Comparison of ENCODE assay signal across 10 cellular contexts in genomic region chr19:858868-859843, GRCh38. TPM values are rescaled to one million over a fixed set of nuclear protein-coding genes. Genes with fewer than 3 reads are reported as not detected.
DNase-seq lines count a peak whose midpoint lies in the region; ATAC-seq, FAIRE-seq and TF ChIP-seq lines count a peak whose summit lies in the region.
"Had no signal": no experiment of that assay in that cellular context is flagged by ENCODE, and none has a peak within 500 bp of the region (broad histone marks: within the 10 kb centered on the region; RNA-seq: fewer than 3 reads in every experiment).

TSS of gene CFD (plus strand) at chr19:859664. CDS start at chr19:859690, 26 bp downstream.

- no peaks in the 10 kb centered on the region for H3K36me3 ChIP-seq in bronchial epithelial cell (ENCODE audit: control insufficient read depth, insufficient read depth, low read length)

- CTCF ChIA-PET in activated naive CD4-positive, alpha-beta T cell treated with anti-CD3 and anti-CD28 coated beads for 36 hours (lab: Charles Lee) = interaction anchor here (0.6 to 1.5 kb wide), 2 partner anchors 24 to 86 kb away, joined by 3 to 4 read pairs; no protein-coding TSS in a partner anchor

- no peaks in the 10 kb centered on the region for H3K36me3 Mint-ChIP-seq in activated naive CD4-positive, alpha-beta T cell treated with anti-CD3 and anti-CD28 coated beads for 36 hours (ENCODE audit: low read depth)
- H3K36me3 Mint-ChIP-seq in type B pancreatic cell = no peaks in the 10 kb centered on the region

- FAIRE-seq in bronchial epithelial cell (lab: Jason Lieb, UNC) = no peak

- intact Hi-C loops in activated naive CD4-positive, alpha-beta T cell treated with anti-CD3 and anti-CD28 coated beads for 36 hours (cut with micrococcal nuclease) = no loop called here

- peaks cover 13% of the 10 kb centered on the region for H3K4me1 Mint-ChIP-seq in activated naive CD4-positive, alpha-beta T cell treated with anti-CD3 and anti-CD28 coated beads for 36 hours (ENCODE audit: low read depth)
- no peaks in the 10 kb centered on the region for H3K4me1 Mint-ChIP-seq in type B pancreatic cell (ENCODE audit: unreplicated experiment)

- no peak within 1 kb of the TSS for H3K27ac Mint-ChIP-seq in activated naive CD4-positive, alpha-beta T cell treated with anti-CD3 and anti-CD28 coated beads for 36 hours
- H3K27ac Mint-ChIP-seq in type B pancreatic cell = no peak within 1 kb of the TSS
- H3K27ac Mint-ChIP-seq: stimulated activated naive CD8-positive, alpha-beta T cell treated with anti-CD3 and anti-CD28 coated beads, Interleukin-15, Interleukin-2, amounts not matched to agents 100 ng/mL and 50 ng/mL, for 24 hours had no signal

- no peak for DNase-seq in activated naive CD4-positive, alpha-beta T cell treated with anti-CD3 and anti-CD28 coated beads for 36 hours
- DNase-seq in activated naive CD4-positive, alpha-beta T cell (lab: John Stamatoyannopoulos, UW) = no peak
- DNase-seq in bronchial epithelial cell (ENCODE audit: low read depth) = no peak
- peak; percentile 44 for DNase-seq in medulla oblongata (ENCODE audit: extremely low spot score)
- no peak for DNase-seq in type B pancreatic cell (ENCODE audit: extremely low spot score, unreplicated experiment)
- DNase-seq in NCI-H526 treated with DMSO at 0.1 percent for 48 hours (lab: John Stamatoyannopoulos, UW) = no peak
- no peak for DNase-seq in superior temporal gyrus (ENCODE audit: extremely low spot score)
- DNase-seq: NCI-H2029 had no signal

- TF ChIP-seq CTCF in bronchial epithelial cell (IDR thresholded peaks at IDR 0.05; ENCODE audit: insufficient read depth, low read length, severe bottlenecking) (no peak), type B pancreatic cell (conservative IDR thresholded peaks at IDR 0.05) (no peak)

- H3K27me3 ChIP-seq in bronchial epithelial cell (ENCODE audit: control insufficient read depth, insufficient read depth, low read length) = no peaks in the 10 kb centered on the region

- H3K4me3 Mint-ChIP-seq in activated naive CD4-positive, alpha-beta T cell treated with anti-CD3 and anti-CD28 coated beads for 36 hours = peak within 1 kb of the TSS; percentile 27
- H3K4me3 Mint-ChIP-seq in type B pancreatic cell = peak within 1 kb of the TSS; percentile 63
- H3K4me3 Mint-ChIP-seq: stimulated activated naive CD8-positive, alpha-beta T cell treated with anti-CD3 and anti-CD28 coated beads, Interleukin-15, Interleukin-2, amounts not matched to agents 100 ng/mL and 50 ng/mL, for 24 hours had no signal

- no peak for ATAC-seq in GM19467 (IDR thresholded peaks at IDR 0.05; ENCODE audit: unreplicated experiment)

- H3K9me3 Mint-ChIP-seq in activated naive CD4-positive, alpha-beta T cell treated with anti-CD3 and anti-CD28 coated beads for 36 hours = no peaks in the 10 kb centered on the region
- no peaks in the 10 kb centered on the region for H3K9me3 Mint-ChIP-seq in type B pancreatic cell
- H3K9me3 Mint-ChIP-seq: stimulated activated naive CD8-positive, alpha-beta T cell treated with anti-CD3 and anti-CD28 coated beads, Interleukin-15, Interleukin-2, amounts not matched to agents 100 ng/mL and 50 ng/mL, for 24 hours had no signal

- H3K4me3 ChIP-seq in bronchial epithelial cell (ENCODE audit: low read depth, low read length) = peak within 1 kb of the TSS; percentile 36

- peaks cover 6% of the 10 kb centered on the region for H3K27me3 Mint-ChIP-seq in activated naive CD4-positive, alpha-beta T cell treated with anti-CD3 and anti-CD28 coated beads for 36 hours (ENCODE audit: low read depth)
- peaks cover 14% of the 10 kb centered on the region for H3K27me3 Mint-ChIP-seq in type B pancreatic cell

RNA-seq across cellular contexts. Expression of gene CFD, which starts in this region (rescaled TPM):
- under 1 TPM; 0.17 to 0.25 TPM for total RNA-seq in activated naive CD4-positive, alpha-beta T cell treated with anti-CD3 and anti-CD28 coated beads for 36 hours
- total RNA-seq in bronchial epithelial cell (1.2 and 4.2 TPM in 2 replicates), type B pancreatic cell (ENCODE audit: low replicate concordance) (5.5 and 11.3 TPM in 2 replicates)
